14 cellular contexts compared by ENCODE assay signal in genomic region chr2:167990062-167990461, GRCh38.
DNase-seq lines count a peak whose midpoint lies in the region; ATAC-seq lines count a peak whose summit lies in the region.
"Had no signal": no experiment of that assay in that cellular context is flagged by ENCODE, and none has a peak within 500 bp of the region (broad histone marks: within the 10 kb centered on the region; RNA-seq: fewer than 3 reads in every experiment).

No MANE protein-coding gene starts in this region.

- intact Hi-C loops in left ventricle myocardium superior (cut with micrococcal nuclease) (no loop called here), cardiac septum (cut with DNase I) (no loop called here)

- peak; percentile 60 for ATAC-seq in left ventricle myocardium superior

- DNase-seq in left ventricle myocardium superior = no peak
- DNase-seq in cardiac septum (ENCODE audit: low spot score) = no peak
- DNase-seq in NCI-H446 (lab: John Stamatoyannopoulos, UW) = peak; percentile 8 to 24
- peak; percentile 73 for DNase-seq in cerebellar cortex (ENCODE audit: low spot score)
- no peak for DNase-seq in activated CD4-positive, alpha-beta T cell treated with anti-CD3 and anti-CD28 coated beads for 4 hours
- DNase-seq in activated effector memory CD4-positive, alpha-beta T cell treated with Interleukin-2 at 50 U/mL for 16 hours = no peak
- DNase-seq: CD4-positive, CD25-positive, alpha-beta regulatory T cell; CD8-positive, alpha-beta memory T cell; COR-L47; DMS 273 treated with DMSO at 0.1 percent for 48 hours; DMS53; DND-41; EL; H9 had no signal

Comparison
In these comparisons a context has a peak if more than half of its experiments do, and no peak if none do; other contexts are left out.
1. DNase-seq: peak in NCI-H446 (2 of 2) and cerebellar cortex (single experiment); none in left ventricle myocardium superior (single experiment), cardiac septum (single experiment), activated CD4-positive, alpha-beta T cell treated with anti-CD3 and anti-CD28 coated beads for 4 hours (0 of 2) and activated effector memory CD4-positive, alpha-beta T cell treated with Interleukin-2 at 50 U/mL for 16 hours (single experiment).